ENCODE assay signal across 13 cellular contexts in genomic region chr21:34861302-34861701, GRCh38.
"Had no signal": no experiment of that assay in that cellular context is flagged by ENCODE, and none has a peak within 500 bp of the region (broad histone marks: within the 10 kb centered on the region; RNA-seq: fewer than 3 reads in every experiment).

No MANE protein-coding gene starts in this region.

- DNase-seq: activated CD4-positive, alpha-beta T cell treated with anti-CD3 and anti-CD28 coated beads, Interleukin-2, amount 50 U/mL, for 48 hours; activated CD4-positive, CD25-positive, alpha-beta regulatory T cell; activated naive CD4-positive, alpha-beta T cell treated with anti-CD3 and anti-CD28 coated beads, Interleukin-2, amount 50 U/mL, for 16 hours; dorsolateral prefrontal cortex; foreskin fibroblast; left cardiac atrium; lower lobe of right lung; natural killer cell; posterior cingulate gyrus; stimulated activated CD4-positive, alpha-beta T cell treated with anti-CD3 and anti-CD28 coated beads, Interleukin-4, amount 100 ng/mL, for 4 hours; upper lobe of left lung had no signal

- ATAC-seq: esophagus mucosa, left cardiac atrium, lower lobe of right lung, natural killer cell had no signal

- H3K27ac Mint-ChIP-seq: T-helper 1 cell treated with Interleukin-12 subunit alpha and Interleukin-12 subunit beta and Interleukin-4 antibody, amounts not matched to agents 30 μg/mL and 1 μg/mL, for 36 hours had no signal

- H3K27me3 ChIP-seq: upper lobe of left lung had no signal

- H3K27ac ChIP-seq: dorsolateral prefrontal cortex, lower lobe of right lung, upper lobe of left lung had no signal

- H3K4me3 ChIP-seq: dorsolateral prefrontal cortex, lower lobe of right lung, upper lobe of left lung had no signal

- H3K9me3 Mint-ChIP-seq: natural killer cell; T-helper 1 cell treated with Interleukin-12 subunit alpha and Interleukin-12 subunit beta and Interleukin-4 antibody, amounts not matched to agents 30 μg/mL and 1 μg/mL, for 36 hours had no signal

- H3K9me3 ChIP-seq: lower lobe of right lung, upper lobe of left lung had no signal

- H3K4me3 Mint-ChIP-seq: natural killer cell; T-helper 1 cell treated with Interleukin-12 subunit alpha and Interleukin-12 subunit beta and Interleukin-4 antibody, amounts not matched to agents 30 μg/mL and 1 μg/mL, for 36 hours had no signal
